ENCODE assay signal across 12 cellular contexts in the genomic region with DNA sequence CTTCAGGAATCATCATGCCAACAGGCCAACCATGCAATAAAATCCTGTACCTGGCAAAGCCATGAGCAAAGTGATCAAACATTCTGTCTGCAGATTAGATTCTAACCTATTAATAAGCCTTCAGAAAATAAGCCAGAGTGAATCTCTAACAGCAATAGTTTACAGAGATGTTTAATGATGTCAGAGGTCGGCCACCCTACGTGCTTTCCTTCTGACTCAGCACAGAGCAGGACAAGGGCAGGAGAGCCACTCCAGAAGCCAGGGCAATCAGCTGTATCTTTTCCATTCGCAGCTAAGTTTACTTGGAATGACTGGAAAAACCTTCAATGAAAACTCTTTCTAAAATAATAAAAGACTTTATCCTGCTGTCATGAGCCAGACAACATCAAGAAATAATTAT. TPM values are rescaled to one million over a fixed set of nuclear protein-coding genes. Genes with fewer than 3 reads are reported as not detected.
DNase-seq lines count a peak whose midpoint lies in the region; ATAC-seq and TF ChIP-seq lines count a peak whose summit lies in the region.
"Had no signal": no experiment of that assay in that cellular context is flagged by ENCODE, and none has a peak within 500 bp of the region (broad histone marks: within the 10 kb centered on the region; RNA-seq: fewer than 3 reads in every experiment).

No MANE protein-coding gene starts in this region.

- ATAC-seq in body of pancreas: peak; percentile 53
- no peak for ATAC-seq in T-cell (replicated peaks in 1 of 4)
- ATAC-seq in GM18517 (IDR thresholded peaks at IDR 0.05; ENCODE audit: unreplicated experiment): no peak
- ATAC-seq: natural killer cell had no signal

- peaks cover 2 to 4% of the 10 kb centered on the region in 2 donors for H3K27me3 Mint-ChIP-seq in T-cell

- H3K9me3 Mint-ChIP-seq in T-cell: no peaks in the 10 kb centered on the region

- H3K4me3 ChIP-seq in body of pancreas (no peak overlapping the region), kidney epithelial cell (ENCODE audit: low read depth, low read length) (no peak overlapping the region), tibial nerve (no peak overlapping the region)

- WGBS in body of pancreas, 2 donors: 12 to 16% methylated on average over 3 of the region's 3 CpGs
- WGBS in tibial nerve, 2 donors: 6 to 39% methylated on average over 3 of the region's 3 CpGs

- H3K27me3 ChIP-seq in body of pancreas (no peaks in the 10 kb centered on the region), kidney epithelial cell (ENCODE audit: control insufficient read depth, insufficient read depth, low read length) (no peaks in the 10 kb centered on the region), tibial nerve (no peaks in the 10 kb centered on the region)

- POLR2A ChIA-PET in T-cell (lab: Charles Lee): no interaction called here

- TF ChIP-seq POLR2A in body of pancreas (IDR thresholded peaks at IDR 0.05) (no peak), tibial nerve (IDR thresholded peaks at IDR 0.05) (no peak)

- H3K36me3 ChIP-seq in body of pancreas (replicated peaks in 1 of 2; ENCODE audit: insufficient read depth in 1 of 2, low read depth in 2 of 2) (no peaks in the 10 kb centered on the region), kidney epithelial cell (ENCODE audit: control insufficient read depth, insufficient read depth, low read length) (no peaks in the 10 kb centered on the region), tibial nerve (no peaks in the 10 kb centered on the region)

- H3K9me3 ChIP-seq in body of pancreas (no peaks in the 10 kb centered on the region), tibial nerve (no peaks in the 10 kb centered on the region)

- peak in 1 of 2 donors; percentile 61 for TF ChIP-seq EP300 in tibial nerve (IDR thresholded peaks at IDR 0.05)

- H3K27ac Mint-ChIP-seq in T-cell: no peak overlapping the region
- H3K27ac Mint-ChIP-seq: natural killer cell had no signal

- H3K4me1 Mint-ChIP-seq in T-cell: no peaks in the 10 kb centered on the region
- H3K4me1 Mint-ChIP-seq: natural killer cell had no signal

- H3K27ac ChIP-seq in body of pancreas (no peak overlapping the region), tibial nerve (peak overlapping the region in 3 of 4 donors; percentile 22 to 96 (median 68))

- DNase-seq in HT1080 (ENCODE audit: low read depth) (peak; percentile 24), body of pancreas (peak in 2 of 4 donors; percentile 12 to 30), kidney epithelial cell (ENCODE audit: low read depth) (peak; percentile 64), tibial nerve (ENCODE audit: low spot score in 2 of 2) (peak; percentile 61 to 77), T-cell (no peak), NCI-H187 treated with DMSO at 0.1 percent for 48 hours (lab: John Stamatoyannopoulos, UW) (no peak)
- DNase-seq: activated naive CD4-positive, alpha-beta T cell; erythroblast; natural killer cell; NCI-H748 treated with DMSO at 0.1 percent for 48 hours had no signal

- intact Hi-C loops in body of pancreas (cut with DNase I): no loop called here

- H3K4me1 ChIP-seq in body of pancreas (peaks cover 4% of the 10 kb centered on the region), tibial nerve (peaks cover 0 to 60% (median 6%) of the 10 kb centered on the region in 4 donors)

- TF ChIP-seq CTCF in body of pancreas (IDR thresholded peaks at IDR 0.05) (no peak), kidney epithelial cell (IDR thresholded peaks at IDR 0.05; ENCODE audit: insufficient read depth, low read length, poor library complexity, severe bottlenecking) (no peak), tibial nerve (IDR thresholded peaks at IDR 0.05) (no peak)

- no peaks in the 10 kb centered on the region for H3K36me3 Mint-ChIP-seq in T-cell
- H3K36me3 Mint-ChIP-seq: natural killer cell had no signal

- CTCF ChIA-PET in T-cell (lab: Charles Lee): no interaction called here

- H3K4me3 Mint-ChIP-seq in T-cell: no peak overlapping the region
- H3K4me3 Mint-ChIP-seq: natural killer cell had no signal

RNA-seq across cellular contexts. Expression of a gene that starts 13.2 kb away (rescaled TPM):
- total RNA-seq in HT1080 (2014; rRNA removed; shearing (Covaris generic)): 5.3 and 5.6 TPM in 2 replicates
- 2.0 and 2.5 TPM in 2 replicates for polyA plus RNA-seq in HT1080 (2015; cell fraction: cytosol; rRNA removed)
- polyA plus RNA-seq in HT1080 (2015; cell fraction: nucleus; rRNA removed): 9.4 and 11.4 TPM in 2 replicates
- total RNA-seq in body of pancreas (1 to 10 TPM in 1 of 2 donors, under 1 TPM in 1; 0.99 to 5.4 TPM), kidney epithelial cell (24.4 TPM in 2 replicates), tibial nerve (100 to 1,000 TPM; 144 to 217 (median 177) TPM), T-cell (under 1 TPM; 0.12 to 0.36 (median 0.15) TPM)
- total RNA-seq: G401 had no signal

Comparison
In these comparisons a context has a peak if more than half of its experiments do, and no peak if none do; other contexts are left out.
1. DNase-seq: peak in HT1080 (single experiment), kidney epithelial cell (single experiment) and tibial nerve (2 of 2); none in T-cell (0 of 34) and NCI-H187 treated with DMSO at 0.1 percent for 48 hours (single experiment).
2. H3K27ac ChIP-seq: peak in tibial nerve (3 of 4); none in body of pancreas (0 of 4).